ENCODE assay signal across 18 cellular contexts in genomic region chr1:234920136-234920842, GRCh38.
DNase-seq lines count a peak whose midpoint lies in the region; ATAC-seq, FAIRE-seq and TF ChIP-seq lines count a peak whose summit lies in the region.
"Had no signal": no experiment of that assay in that cellular context is flagged by ENCODE, and none has a peak within 500 bp of the region (broad histone marks: within the 10 kb centered on the region; RNA-seq: fewer than 3 reads in every experiment).

No MANE protein-coding gene starts in this region.

- peaks cover 0 to 15% (median 2%) of the 10 kb centered on the region in 4 experiments; a peak in 3 of 7 replicates for H3K4me1 ChIP-seq in H1 (replicated peaks in 1 of 4; ENCODE audit: control insufficient read depth in 3 of 4, insufficient read depth in 4 of 4, low read length in 3 of 4)
- H3K4me1 ChIP-seq in thoracic aorta (ENCODE audit: control insufficient read depth in 1 of 2, low read depth in 2 of 2): peaks cover 36 to 78% of the 10 kb centered on the region in 2 donors

- H3K4ac ChIP-seq in H1 (replicated peaks; ENCODE audit: insufficient read length, low read depth, low read length): no peak overlapping the region

- no peak overlapping the region for H3K23ac ChIP-seq in H1 (ENCODE audit: insufficient read length)

- no peak overlapping the region for H3K18ac ChIP-seq in H1 (ENCODE audit: extremely low read depth, low read length)

- no peaks in the 10 kb centered on the region for H3K23me2 ChIP-seq in H1 (ENCODE audit: low read depth, low read length)

- peak overlapping the region; percentile 11 for H2BK12ac ChIP-seq in H1 (ENCODE audit: low read depth, low read length)

- no peaks in the 10 kb centered on the region for H3K27me3 Mint-ChIP-seq in neural crest cell (ENCODE audit: low read depth)

- WGBS in H1 (ENCODE audit: extremely low coverage in 1 of 2, insufficient coverage in 1 of 2, insufficient read length in 1 of 2, insufficient replicate concordance in 2 of 2, low coverage in 1 of 2, low lambda C conversion rate in 2 of 2, missing lambda C conversion rate in 1 of 2), 2 experiments: 87% methylated on average over 8 of the region's 8 CpGs; no CpG with 5 or more reads in 1 of the 2 experiments

- peaks cover 4% of the 10 kb centered on the region for H3K9me3 Mint-ChIP-seq in neural crest cell

- H3K9me3 ChIP-seq in H1 (ENCODE audit: insufficient read depth in 2 of 2, low read depth in 1 of 2, low read length in 1 of 2): peaks cover 0 to 2% of the 10 kb centered on the region in 2 experiments; a peak in 1 of 4 replicates
- H3K9me3 ChIP-seq in thoracic aorta: no peaks in the 10 kb centered on the region

- no peak overlapping the region for H3K27ac Mint-ChIP-seq in neural crest cell (ENCODE audit: unreplicated experiment)
- H3K27ac Mint-ChIP-seq: activated naive CD4-positive, alpha-beta T cell treated with anti-CD3 and anti-CD28 coated beads, Interleukin-2, amount 50 U/mL, for 72 hours had no signal

- H3K27me3 ChIP-seq in H1 (replicated peaks in 1 of 4; ENCODE audit: control insufficient read depth in 3 of 4, extremely low read depth in 1 of 4, insufficient read depth in 3 of 4, low read length in 3 of 4) (no peaks in the 10 kb centered on the region), thoracic aorta (replicated peaks; ENCODE audit: insufficient read depth) (no peaks in the 10 kb centered on the region)
- H3K27me3 ChIP-seq: BLaER1 treated with 17β-estradiol and CSF1 and Interleukin-3, amounts not matched to agents 10 nM and 100 nM; brain microvascular endothelial cell had no signal

- CTCF ChIA-PET in H1 (lab: Charles Lee; ENCODE audit: partially characterized antibody): interaction anchor here (1.0 kb wide), 1 partner anchor 323 kb away, joined by 4 read pairs; no protein-coding TSS in a partner anchor

- ATAC-seq in thoracic aorta (ENCODE audit: insufficient number of reproducible peaks, low FRiP score, low read depth): no peak
- no peak for ATAC-seq in GM19395 (IDR thresholded peaks at IDR 0.05; ENCODE audit: unreplicated experiment)
- ATAC-seq in HG03045 (IDR thresholded peaks at IDR 0.05; ENCODE audit: unreplicated experiment): no peak
- ATAC-seq: activated naive CD4-positive, alpha-beta T cell treated with anti-CD3 and anti-CD28 coated beads, Interleukin-2, amount 50 U/mL, for 72 hours had no signal

- no peak overlapping the region for H3K14ac ChIP-seq in H1 (ENCODE audit: insufficient read length)

- no peaks in the 10 kb centered on the region for H3K79me2 ChIP-seq in H1 (ENCODE audit: control insufficient read depth in 1 of 2, insufficient read depth in 2 of 2, low read length in 2 of 2)

- H2BK15ac ChIP-seq in H1 (ENCODE audit: low read length): 0 out of 2 replicates have a peak overlapping the region, but pooled peaks have one; percentile 72

- H2BK120ac ChIP-seq in H1 (replicated peaks; ENCODE audit: low read depth, low read length): no peak overlapping the region

- no peak for TF ChIP-seq RAD21 in H1 (IDR thresholded peaks at IDR 0.05 in 1 of 2, conservative IDR thresholded peaks at IDR 0.05 in 1 of 2; ENCODE audit: low read depth in 2 of 2, low read length in 2 of 2)

- FAIRE-seq in H1 (lab: Jason Lieb, UNC): no peak

- H3K4me3 Mint-ChIP-seq in neural crest cell: peak overlapping the region; percentile 33

- no peaks in the 10 kb centered on the region for H3K36me3 Mint-ChIP-seq in neural crest cell (ENCODE audit: low read depth)

- no peak overlapping the region for H4K8ac ChIP-seq in H1 (ENCODE audit: extremely low read depth, insufficient read depth, low read length)

- H3K56ac ChIP-seq in H1 (replicated peaks; ENCODE audit: insufficient read length, low read depth, low read length): no peak overlapping the region

- H3K9ac ChIP-seq in H1 (replicated peaks in 1 of 4; ENCODE audit: extremely low read depth in 1 of 4, low read depth in 3 of 4, low read length in 3 of 4): no peak overlapping the region
- H3K9ac ChIP-seq: BLaER1 treated with 17β-estradiol and CSF1 and Interleukin-3, amounts not matched to agents 10 nM and 100 nM had no signal

- peaks cover 51% of the 10 kb centered on the region for H3K4me1 Mint-ChIP-seq in neural crest cell

- TF ChIP-seq POLR2A in H1 (IDR thresholded peaks at IDR 0.05; ENCODE audit: control extremely low read depth in 1 of 2, low read depth in 2 of 2, low read length in 2 of 2): no peak

- H4K91ac ChIP-seq in H1 (replicated peaks; ENCODE audit: insufficient read length, low read length): peak overlapping the region; percentile 7

- H3K27ac ChIP-seq in H1 (ENCODE audit: low read depth, low read length) (no peak overlapping the region), thoracic aorta (peak overlapping the region; percentile 90 to 91)
- H3K27ac ChIP-seq: 22Rv1, brain microvascular endothelial cell had no signal

- H2AK5ac ChIP-seq in H1 (ENCODE audit: low read depth, low read length): peak overlapping the region; percentile 11

- H4K5ac ChIP-seq in H1 (ENCODE audit: insufficient read length, low read depth, low read length): no peak overlapping the region

- no peak for TF ChIP-seq EP300 in H1 (IDR thresholded peaks at IDR 0.05; ENCODE audit: borderline replicate concordance in 1 of 2, low read depth in 2 of 2, low read length in 2 of 2)

- H3K4me2 ChIP-seq in H1 (ENCODE audit: insufficient read depth in 1 of 2, low read depth in 2 of 2, low read length in 2 of 2): no peak overlapping the region

- no peaks in the 10 kb centered on the region for H3K36me3 ChIP-seq in H1 (ENCODE audit: control insufficient read depth in 2 of 4, insufficient read depth in 4 of 4, low read length in 3 of 4)
- H3K36me3 ChIP-seq in thoracic aorta: no peaks in the 10 kb centered on the region
- H3K36me3 ChIP-seq: brain microvascular endothelial cell had no signal

- H2BK20ac ChIP-seq in H1 (ENCODE audit: low read length): no peak overlapping the region

- POLR2A ChIA-PET in H1 (lab: Charles Lee; ENCODE audit: partially characterized antibody): no interaction called here

- no peaks in the 10 kb centered on the region for H3K79me1 ChIP-seq in H1 (ENCODE audit: low read depth, low read length)

- H3K4me3 ChIP-seq in H1 (ENCODE audit: extremely low read depth in 1 of 4, insufficient read depth in 2 of 4, low read depth in 3 of 4, low read length in 4 of 4) (no peak overlapping the region), thoracic aorta (no peak overlapping the region)

- peak; percentile 23 for DNase-seq in activated CD4-positive, CD25-positive, alpha-beta regulatory T cell treated with anti-CD3 and anti-CD28 coated beads, Interleukin-2, amount 50 U/mL, for 72 hours
- DNase-seq in activated CD4-positive, CD25-positive, alpha-beta regulatory T cell (lab: John Stamatoyannopoulos, UW): no peak
- DNase-seq in H1 (ENCODE audit: low read depth in 1 of 2, low spot score in 2 of 2): no peak
- DNase-seq in neural crest cell (ENCODE audit: low read depth, low spot score): no peak
- no peak for DNase-seq in thoracic aorta (ENCODE audit: low spot score)
- no peak for DNase-seq in AG08395 (ENCODE audit: low spot score)
- DNase-seq: activated CD4-positive, alpha-beta T cell treated with anti-CD3 and anti-CD28 coated beads for 48 hours; DMS153; H7; hippocampal formation; NCI-H345; posterior cingulate gyrus had no signal

- TF ChIP-seq CTCF in H1 (IDR thresholded peaks at IDR 0.05; ENCODE audit: control extremely low read depth in 1 of 3, insufficient read depth in 1 of 3, low read depth in 1 of 3, low read length in 3 of 3) (no peak), neural crest cell (conservative IDR thresholded peaks at IDR 0.05) (no peak), thoracic aorta (IDR thresholded peaks at IDR 0.05) (no peak)

- no peak overlapping the region for H2BK5ac ChIP-seq in H1 (ENCODE audit: low read depth, low read length)

- H2AFZ ChIP-seq in H1 (ENCODE audit: low read length): no peak overlapping the region

- no peaks in the 10 kb centered on the region for H4K20me1 ChIP-seq in H1 (replicated peaks in 1 of 2; ENCODE audit: control insufficient read depth in 1 of 2, insufficient read depth in 2 of 2, low read length in 2 of 2)
- H4K20me1 ChIP-seq: BLaER1 treated with 17β-estradiol and CSF1 and Interleukin-3, amounts not matched to agents 10 nM and 100 nM had no signal

TF ChIP-seq in H1, 55 proteins besides CTCF, POLR2A, EP300 and RAD21:
- no peak for TF ChIP-seq EGR1 (IDR thresholded peaks at IDR 0.05; ENCODE audit: borderline replicate concordance, low read depth, low read length)
- no peak for TF ChIP-seq CBX5 (IDR thresholded peaks at IDR 0.05; ENCODE audit: low read depth, low read length)
- TF ChIP-seq PHF8 (conservative IDR thresholded peaks at IDR 0.05; ENCODE audit: low read depth, low read length): no peak
